ENCODE assay signal across 8 cellular contexts in the genomic region with DNA sequence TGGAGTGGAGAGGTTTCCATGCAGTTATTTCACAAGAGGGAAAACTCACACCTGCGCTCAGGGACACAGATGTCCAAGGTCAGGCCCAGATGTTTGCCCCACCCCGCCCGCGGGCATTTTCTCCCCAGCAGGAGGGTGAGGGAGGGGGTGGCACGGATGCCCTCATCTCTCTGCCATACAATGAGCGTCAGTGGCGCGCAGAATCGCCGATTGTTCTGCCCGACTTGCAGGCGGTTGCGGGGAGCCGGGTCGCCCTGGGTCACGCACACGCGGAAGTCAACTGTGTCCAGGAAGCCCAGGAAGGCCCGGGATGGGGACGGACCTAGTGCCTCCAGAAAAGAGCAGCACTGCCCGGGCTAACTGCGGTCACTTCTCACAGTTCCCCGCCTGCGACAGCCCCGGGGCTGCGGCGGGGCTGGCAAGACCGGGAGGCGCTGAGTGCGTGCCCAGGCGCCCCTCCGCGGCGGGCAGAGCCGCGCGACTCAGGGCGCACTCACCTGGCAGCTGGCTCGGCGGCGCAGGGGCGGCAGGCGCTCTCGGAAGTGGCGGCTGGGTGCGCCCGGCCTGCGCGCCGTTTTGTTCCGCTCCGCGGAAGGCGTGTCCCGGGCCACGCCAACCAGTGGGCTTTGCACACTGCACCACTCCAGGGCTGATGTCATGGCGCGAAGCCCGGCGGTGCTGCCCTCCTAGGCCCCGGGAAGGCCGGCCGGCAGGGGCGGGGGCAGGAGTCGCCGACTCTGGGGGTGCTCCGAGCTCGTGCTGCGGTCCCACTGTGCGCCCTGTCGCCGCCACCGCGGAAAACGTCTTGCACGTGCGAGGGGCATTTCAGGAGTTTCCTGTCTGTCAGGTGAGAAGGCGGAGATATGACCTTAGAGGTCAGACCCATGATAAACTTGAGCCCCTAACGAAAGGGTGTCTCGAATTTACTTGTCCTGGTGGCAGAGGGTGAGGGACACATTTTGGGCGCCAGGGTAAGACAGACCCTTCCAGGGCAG. TPM values are rescaled to one million over a fixed set of nuclear protein-coding genes. Genes with fewer than 3 reads are reported as not detected.
DNase-seq lines count a peak whose midpoint lies in the region; ATAC-seq and TF ChIP-seq lines count a peak whose summit lies in the region.

Gene CSRP1 (minus strand): TSS at position 551 of the 995 bp plus-strand sequence. CDS start 10,820 bp downstream, outside the sequence.

- H3K27ac Mint-ChIP-seq in activated naive CD8-positive, alpha-beta T cell treated with anti-CD3 and anti-CD28 coated beads, Interleukin-2, amount 10 ng/mL, durations not matched to agents 7 days and 5 days, result peak within 1 kb of the TSS; percentile 88
- H3K27ac Mint-ChIP-seq in progenitor cell of endocrine pancreas, result peak within 1 kb of the TSS; percentile 90

- H3K79me2 ChIP-seq in SU-DHL-6 (ENCODE audit: insufficient read depth, low read length), result no peaks in the 10 kb centered on the region

- H3K27me3 ChIP-seq in MG63 (no peaks in the 10 kb centered on the region), SU-DHL-6 (ENCODE audit: low read length) (no peaks in the 10 kb centered on the region), heart left ventricle (no peaks in the 10 kb centered on the region), upper lobe of right lung (no peaks in the 10 kb centered on the region)

- no peaks in the 10 kb centered on the region for H4K20me1 ChIP-seq in SU-DHL-6 (ENCODE audit: low read depth, low read length)

- peak in 1 of 2 donors; percentile 94 for TF ChIP-seq POLR2A in heart left ventricle (IDR thresholded peaks at IDR 0.05)

- peaks cover 50% of the 10 kb centered on the region for H3K4me1 Mint-ChIP-seq in activated naive CD8-positive, alpha-beta T cell treated with anti-CD3 and anti-CD28 coated beads, Interleukin-2, amount 10 ng/mL, durations not matched to agents 7 days and 5 days
- H3K4me1 Mint-ChIP-seq in progenitor cell of endocrine pancreas (ENCODE audit: low read depth), result peaks cover 45% of the 10 kb centered on the region

- peak within 1 kb of the TSS; percentile 49 for H3K9ac ChIP-seq in SU-DHL-6 (ENCODE audit: low read length)

- DNase-seq in GDM1 (lab: John Stamatoyannopoulos, UW) (peak; percentile 72), H4 (ENCODE audit: low spot score) (peak; percentile 74), MG63 (peak; percentile 89), heart left ventricle (peak; percentile 90 to 96 (median 93)), progenitor cell of endocrine pancreas (ENCODE audit: low spot score, unreplicated experiment) (no peak), upper lobe of right lung (peak; percentile 95)
- DNase-seq in activated naive CD8-positive, alpha-beta T cell treated with anti-CD3 and anti-CD28 coated beads, Interleukin-2, amount 10 ng/mL, durations not matched to agents 7 days and 5 days, result peak; percentile 86

- peak within 1 kb of the TSS; percentile 94 for H3K4me3 Mint-ChIP-seq in activated naive CD8-positive, alpha-beta T cell treated with anti-CD3 and anti-CD28 coated beads, Interleukin-2, amount 10 ng/mL, durations not matched to agents 7 days and 5 days
- H3K4me3 Mint-ChIP-seq in progenitor cell of endocrine pancreas (ENCODE audit: low read depth), result peak within 1 kb of the TSS; percentile 65

- H3K4me3 ChIP-seq in MG63, result peak within 1 kb of the TSS; percentile 60
- H3K4me3 ChIP-seq in SU-DHL-6 (ENCODE audit: insufficient read depth, low read length, poor library complexity, severe bottlenecking), result peak within 1 kb of the TSS; percentile 48
- H3K4me3 ChIP-seq in heart left ventricle, result peak within 1 kb of the TSS; percentile 56 to 97 (median 79)
- H3K4me3 ChIP-seq in upper lobe of right lung, result peak within 1 kb of the TSS; percentile 88

- peak; percentile 93 for ATAC-seq in activated naive CD8-positive, alpha-beta T cell treated with anti-CD3 and anti-CD28 coated beads, Interleukin-2, amount 10 ng/mL, durations not matched to agents 7 days and 5 days (ENCODE audit: low read depth)
- peak; percentile 81 to 96 (median 90) for ATAC-seq in heart left ventricle
- peak; percentile 92 for ATAC-seq in upper lobe of right lung

- peaks cover 4% of the 10 kb centered on the region for H3K36me3 Mint-ChIP-seq in activated naive CD8-positive, alpha-beta T cell treated with anti-CD3 and anti-CD28 coated beads, Interleukin-2, amount 10 ng/mL, durations not matched to agents 7 days and 5 days
- H3K36me3 Mint-ChIP-seq in progenitor cell of endocrine pancreas (ENCODE audit: insufficient read depth), result no peaks in the 10 kb centered on the region

- WGBS in heart left ventricle, 4 donors, result 5 to 11% (median 7%) methylated on average over 28 to 81 of the region's 81 CpGs

- H3F3A ChIP-seq in SU-DHL-6 (ENCODE audit: insufficient read depth), result no peaks in the 10 kb centered on the region

- no peaks in the 10 kb centered on the region for H3K9me2 ChIP-seq in SU-DHL-6 (replicated peaks; ENCODE audit: insufficient read depth, low read length)

- peak within 1 kb of the TSS; percentile 74 for H2AFZ ChIP-seq in SU-DHL-6 (ENCODE audit: low read depth, low read length, severe bottlenecking)

- no peaks in the 10 kb centered on the region for H3K27me3 Mint-ChIP-seq in activated naive CD8-positive, alpha-beta T cell treated with anti-CD3 and anti-CD28 coated beads, Interleukin-2, amount 10 ng/mL, durations not matched to agents 7 days and 5 days
- peaks cover 3% of the 10 kb centered on the region for H3K27me3 Mint-ChIP-seq in progenitor cell of endocrine pancreas

- H3K4me1 ChIP-seq in heart left ventricle (peaks cover 5 to 75% (median 59%) of the 10 kb centered on the region in 12 donors), upper lobe of right lung (peaks cover 59% of the 10 kb centered on the region)

- H3K36me3 ChIP-seq in MG63 (no peaks in the 10 kb centered on the region), SU-DHL-6 (ENCODE audit: low read length) (no peaks in the 10 kb centered on the region), heart left ventricle (no peaks in the 10 kb centered on the region), upper lobe of right lung (no peaks in the 10 kb centered on the region)

- intact Hi-C loops in heart left ventricle (cut with DNase I) (no loop called here), upper lobe of right lung (cut with DNase I) (loop anchor here (10.0 kb wide), 1 partner anchor 62 kb away; no protein-coding TSS in a partner anchor)

- H3K9me3 ChIP-seq in MG63, result no peaks in the 10 kb centered on the region
- no peaks in the 10 kb centered on the region for H3K9me3 ChIP-seq in SU-DHL-6 (ENCODE audit: insufficient read depth, low read length)
- H3K9me3 ChIP-seq in heart left ventricle, result no peaks in the 10 kb centered on the region
- H3K9me3 ChIP-seq in upper lobe of right lung, result no peaks in the 10 kb centered on the region

- POLR2A ChIA-PET in activated naive CD8-positive, alpha-beta T cell treated with anti-CD3 and anti-CD28 coated beads, Interleukin-2, amount 10 ng/mL, durations not matched to agents 7 days and 5 days (lab: Charles Lee), result interaction anchor here (1.0 to 2.9 kb wide), 5 partner anchors 11 to 59 kb away, joined by 4 to 17 read pairs (median 4); partner anchors contain the start of gene PHLDA3

- peak within 1 kb of the TSS; percentile 55 for H3K4me2 ChIP-seq in SU-DHL-6 (ENCODE audit: low read depth, low read length, poor library complexity, severe bottlenecking)

- H3K27ac ChIP-seq in SU-DHL-6 (ENCODE audit: low read depth, low read length) (no peak within 1 kb of the TSS), heart left ventricle (peak within 1 kb of the TSS; percentile 84 to 98 (median 92)), upper lobe of right lung (peak within 1 kb of the TSS; percentile 93)

- TF ChIP-seq CTCF in SU-DHL-6 (IDR thresholded peaks at IDR 0.05; ENCODE audit: insufficient read depth, low read length, poor library complexity, severe bottlenecking) (no peak), heart left ventricle (IDR thresholded peaks at IDR 0.05) (peak in 5 of 12 donors; percentile 3 to 29 (median 14)), progenitor cell of endocrine pancreas (IDR thresholded peaks at IDR 0.05; ENCODE audit: unreplicated experiment) (no peak), upper lobe of right lung (IDR thresholded peaks at IDR 0.05) (no peak)

- no peaks in the 10 kb centered on the region for H3K9me3 Mint-ChIP-seq in activated naive CD8-positive, alpha-beta T cell treated with anti-CD3 and anti-CD28 coated beads, Interleukin-2, amount 10 ng/mL, durations not matched to agents 7 days and 5 days
- no peaks in the 10 kb centered on the region for H3K9me3 Mint-ChIP-seq in progenitor cell of endocrine pancreas (ENCODE audit: low read depth)

RNA-seq across cellular contexts. Expression of gene CSRP1, which starts in this region (rescaled TPM):
- 402 and 518 TPM in 2 replicates for total RNA-seq in H4 (2014; rRNA removed; shearing (Covaris generic))
- total RNA-seq in MG63 (2014; rRNA removed; shearing (Covaris generic); ENCODE audit: low replicate concordance), result 108 and 190 TPM in 2 replicates
- total RNA-seq in activated naive CD8-positive, alpha-beta T cell treated with anti-CD3 and anti-CD28 coated beads, Interleukin-2, amount 10 ng/mL, durations not matched to agents 7 days and 5 days, result 10 to 100 TPM; 61.2 to 66.0 TPM
- total RNA-seq in heart left ventricle (100 to 1,000 TPM in 2 of 9 donors, 10 to 100 TPM in 7; 35.8 to 325 (median 78.6) TPM), progenitor cell of endocrine pancreas (19.4 and 23.2 TPM in 2 replicates), upper lobe of right lung (280 TPM)
- polyA plus RNA-seq in heart left ventricle, result 10 to 100 TPM; 46.6 to 81.7 TPM
